In genomic region chr18:13268035-13268700, GRCh38 we compare ENCODE assay signal across 10 cellular contexts. TPM values are rescaled to one million over a fixed set of nuclear protein-coding genes. Genes with fewer than 3 reads are reported as not detected.
DNase-seq lines count a peak whose midpoint lies in the region; ATAC-seq, FAIRE-seq and TF ChIP-seq lines count a peak whose summit lies in the region.
"Had no signal": no experiment of that assay in that cellular context is flagged by ENCODE, and none has a peak within 500 bp of the region (broad histone marks: within the 10 kb centered on the region; RNA-seq: fewer than 3 reads in every experiment).

No MANE protein-coding gene starts in this region.

- H4K20me1 ChIP-seq in BLaER1, result peaks cover 100% of the 10 kb centered on the region
- H4K20me1 ChIP-seq in endothelial cell of umbilical vein (replicated peaks; ENCODE audit: control insufficient read depth, extremely low read depth, insufficient read depth, low read length), result no peaks in the 10 kb centered on the region

- no peak overlapping the region for H3K4me3 ChIP-seq in BLaER1
- H3K4me3 ChIP-seq in endothelial cell of umbilical vein (replicated peaks in 1 of 3; ENCODE audit: insufficient read depth in 1 of 3, low read depth in 1 of 3, low read length in 3 of 3), result no peak overlapping the region
- H3K4me3 ChIP-seq in pancreas, result no peak overlapping the region

- intact Hi-C loops in endothelial cell of umbilical vein (cut with micrococcal nuclease), result loop anchor here (10.0 kb wide), 1 partner anchor 197 kb away; no protein-coding TSS in a partner anchor
- intact Hi-C loops in pancreas (cut with DNase I), result no loop called here

- dilution Hi-C loops in endothelial cell of umbilical vein (cut with MboI; ENCODE audit: extremely low pct_ligation_motif_present, low sequenced_read_pairs), result no loop called here

- POLR2A ChIA-PET in endothelial cell of umbilical vein (lab: Charles Lee), result no interaction called here

- no TSS peak for BruUV-seq in endothelial cell of umbilical vein (replicated peaks; lab: Mats Ljungman, UMichigan)

- H3K9me1 ChIP-seq in endothelial cell of umbilical vein (replicated peaks; ENCODE audit: control insufficient read depth, extremely low read depth, insufficient read depth, low read length), result no peaks in the 10 kb centered on the region

- TF ChIP-seq CTCF in endothelial cell of umbilical vein (IDR thresholded peaks at IDR 0.05; ENCODE audit: extremely low read depth in 1 of 2, insufficient read depth in 1 of 2, low read depth in 1 of 2, low read length in 2 of 2) (no peak), pancreas (IDR thresholded peaks at IDR 0.05) (no peak)

- FAIRE-seq in endothelial cell of umbilical vein (lab: Jason Lieb, UNC), result peak; percentile 85
- no peak for FAIRE-seq in pancreas (lab: Jason Lieb, UNC)

- no peak for TF ChIP-seq POLR2A in endothelial cell of umbilical vein (IDR thresholded peaks at IDR 0.05; ENCODE audit: low read depth, low read length)

- CTCF ChIA-PET in endothelial cell of umbilical vein (lab: Charles Lee), result interaction anchor here (0.9 to 1.1 kb wide), 2 partner anchors 45 to 52 kb away, joined by 3 read pairs; no protein-coding TSS in a partner anchor

- H3K4me2 ChIP-seq in BLaER1 (peak overlapping the region; percentile 97), endothelial cell of umbilical vein (ENCODE audit: insufficient read depth, low read length) (peak overlapping the region; percentile 3)

- H3K9ac ChIP-seq in BLaER1 (peak overlapping the region; percentile 47), endothelial cell of umbilical vein (replicated peaks; ENCODE audit: extremely low read depth, insufficient read depth, low read length) (no peak overlapping the region)

- peak in 3 of 4 donors; percentile 13 to 48 (median 35) for ATAC-seq in pancreas
- no peak for ATAC-seq in GM21390 (IDR thresholded peaks at IDR 0.05; ENCODE audit: unreplicated experiment)

- H3K36me3 ChIP-seq in BLaER1 (peaks cover 28% of the 10 kb centered on the region), endothelial cell of umbilical vein (ENCODE audit: control insufficient read depth in 2 of 2, extremely low read depth in 1 of 2, insufficient read depth in 2 of 2, low read length in 2 of 2) (no peaks in the 10 kb centered on the region), pancreas (no peaks in the 10 kb centered on the region)

- DNase-seq in MV-4-11 (lab: John Stamatoyannopoulos, UW) (peak; percentile 24), endothelial cell of umbilical vein (ENCODE audit: low read depth, low spot score) (peak; percentile 65), pancreas (no peak), DMS 273 (lab: John Stamatoyannopoulos, UW; ENCODE audit: unreplicated experiment) (no peak), kidney glomerular epithelial cell (lab: John Stamatoyannopoulos, UW) (no peak)
- DNase-seq in effector CD8-positive, alpha-beta T cell (lab: John Stamatoyannopoulos, UW), result no peak
- DNase-seq: hippocampal formation had no signal

- 36 to 40% methylated on average over 8 of the region's 8 CpGs for WGBS in pancreas, 2 donors

- H3K9me3 ChIP-seq in BLaER1 (no peaks in the 10 kb centered on the region), endothelial cell of umbilical vein (replicated peaks; ENCODE audit: control insufficient read depth, insufficient read depth, low read length) (no peaks in the 10 kb centered on the region), pancreas (no peaks in the 10 kb centered on the region)

- H3K27ac ChIP-seq in BLaER1, result peak overlapping the region; percentile 66
- H3K27ac ChIP-seq in endothelial cell of umbilical vein (ENCODE audit: insufficient read depth, low read depth, low read length), result no peak overlapping the region
- H3K27ac ChIP-seq in pancreas, result peak overlapping the region in 2 of 4 donors; percentile 56 to 72

- no peaks in the 10 kb centered on the region for H3K79me2 ChIP-seq in endothelial cell of umbilical vein (ENCODE audit: control insufficient read depth, insufficient read depth, low read length)

- peak overlapping the region; percentile 13 for H2AFZ ChIP-seq in endothelial cell of umbilical vein (ENCODE audit: low read depth, low read length)

- H3K4me1 ChIP-seq in BLaER1 (peaks cover 99% of the 10 kb centered on the region), endothelial cell of umbilical vein (ENCODE audit: control insufficient read depth, extremely low read depth, insufficient read depth, low read length) (peaks cover 18% of the 10 kb centered on the region), pancreas (peaks cover 0 to 21% (median 0%) of the 10 kb centered on the region in 3 donors)

- no peaks in the 10 kb centered on the region for H3K27me3 ChIP-seq in BLaER1
- peaks cover 0 to 4% of the 10 kb centered on the region in 2 experiments for H3K27me3 ChIP-seq in endothelial cell of umbilical vein (ENCODE audit: control insufficient read depth in 2 of 2, insufficient read depth in 2 of 2, low read length in 2 of 2)
- H3K27me3 ChIP-seq in pancreas, result no peaks in the 10 kb centered on the region

TF ChIP-seq in endothelial cell of umbilical vein, 7 proteins besides CTCF, POLR2A, EP300 and RAD21:
- TF ChIP-seq MYC (IDR thresholded peaks at IDR 0.05; ENCODE audit: low read depth, low read length), result no peak

RNA-seq across cellular contexts. Expression of gene LDLRAD4, which starts 49.6 kb away (rescaled TPM):
- total RNA-seq in endothelial cell of umbilical vein, result 6.5 and 7.2 TPM in 2 replicates
- 5.2 and 5.3 TPM in 2 replicates for polyA plus RNA-seq in endothelial cell of umbilical vein
- 2.6 and 3.1 TPM in 2 replicates for polyA plus RNA-seq in endothelial cell of umbilical vein (2011; cell fraction: cytosol; rRNA removed)
- 7.2 and 7.7 TPM in 2 replicates for polyA plus RNA-seq in endothelial cell of umbilical vein (2011; cell fraction: nucleus; rRNA removed)
- polyA plus RNA-seq in endothelial cell of umbilical vein (2012), result 1.2 and 2.7 TPM in 2 replicates
- 19.6 and 20.5 TPM in 2 replicates for polyA minus RNA-seq in endothelial cell of umbilical vein
- not detected for polyA minus RNA-seq in endothelial cell of umbilical vein (2011; cell fraction: cytosol; rRNA and poly(A)+ RNA removed)
- 18.2 and 29.6 TPM in 2 replicates for polyA minus RNA-seq in endothelial cell of umbilical vein (2011; cell fraction: nucleus; rRNA and poly(A)+ RNA removed)
- total RNA-seq in pancreas, result 10 to 100 TPM in 2 of 6 donors, 1 to 10 TPM in 4; 3.3 to 21.8 (median 7.8) TPM
- polyA plus RNA-seq in pancreas, result 1 to 10 TPM; 2.5 to 2.6 TPM
- total RNA-seq: G401 had no signal

Comparison
In these comparisons a context has a peak if more than half of its experiments do, and no peak if none do; other contexts are left out.
1. DNase-seq: peak in MV-4-11 (single experiment) and endothelial cell of umbilical vein (single experiment); none in pancreas (0 of 6), DMS 273 (single experiment), effector CD8-positive, alpha-beta T cell (single experiment) and kidney glomerular epithelial cell (single experiment).